ENCODE assay signal across 8 cellular contexts in genomic region chr4:80184053-80184790, GRCh38. TPM values are rescaled to one million over a fixed set of nuclear protein-coding genes. Genes with fewer than 3 reads are reported as not detected.
DNase-seq lines count a peak whose midpoint lies in the region; ATAC-seq and TF ChIP-seq lines count a peak whose summit lies in the region.

No MANE protein-coding gene starts in this region.

- H3K4me3 ChIP-seq in HUES64 (ENCODE audit: low read length) = peak overlapping the region; percentile 71
- peak overlapping the region; percentile 63 for H3K4me3 ChIP-seq in prostate gland

- H3K27ac ChIP-seq in HUES64 (ENCODE audit: low read depth, low read length) = no peak overlapping the region
- peak overlapping the region; percentile 80 to 86 for H3K27ac ChIP-seq in prostate gland

- H3K27me3 ChIP-seq in HUES64 (ENCODE audit: insufficient read depth, low read length) (peaks cover 96% of the 10 kb centered on the region), prostate gland (replicated peaks; ENCODE audit: insufficient read depth) (no peaks in the 10 kb centered on the region)

- under 1% methylated on average over 43 of the region's 45 CpGs for WGBS in HUES64
- WGBS in prostate gland = under 1% methylated on average over 45 of the region's 45 CpGs

- peak; percentile 83 to 95 (median 94) for TF ChIP-seq CTCF in prostate gland (IDR thresholded peaks at IDR 0.05)

- TF ChIP-seq POLR2A in prostate gland (IDR thresholded peaks at IDR 0.05) = no peak

- peaks cover 6% of the 10 kb centered on the region; the same call in 1 of the 2 replicates for H3K4me1 ChIP-seq in HUES64 (ENCODE audit: insufficient read depth, low read length)
- no peaks in the 10 kb centered on the region for H3K4me1 ChIP-seq in prostate gland (replicated peaks)

- H3K4me3 Mint-ChIP-seq in activated naive CD8-positive, alpha-beta T cell treated with anti-CD3 and anti-CD28 coated beads for 36 hours = peak overlapping the region; percentile 98

- DNase-seq in DMS153 treated with DMSO at 0.1 percent for 48 hours (lab: John Stamatoyannopoulos, UW; ENCODE audit: unreplicated experiment) = peak; percentile 57
- DNase-seq in SK-N-DZ (ENCODE audit: low spot score) = peak; percentile 87
- peak; percentile 95 for DNase-seq in activated naive CD8-positive, alpha-beta T cell treated with anti-CD3 and anti-CD28 coated beads for 36 hours
- peak; percentile 90 for DNase-seq in left cardiac atrium
- DNase-seq in prostate gland (ENCODE audit: low spot score) = peak; percentile 87
- peak; percentile 91 for DNase-seq in ureter (ENCODE audit: low spot score)

- H3K27ac Mint-ChIP-seq in activated naive CD8-positive, alpha-beta T cell treated with anti-CD3 and anti-CD28 coated beads for 36 hours = peak overlapping the region; percentile 95

- H3K9me3 ChIP-seq in HUES64 (ENCODE audit: insufficient read depth, low read depth, low read length) (no peaks in the 10 kb centered on the region), prostate gland (no peaks in the 10 kb centered on the region)

- peaks cover 12% of the 10 kb centered on the region for H3K36me3 Mint-ChIP-seq in activated naive CD8-positive, alpha-beta T cell treated with anti-CD3 and anti-CD28 coated beads for 36 hours

- H3K9me3 Mint-ChIP-seq in activated naive CD8-positive, alpha-beta T cell treated with anti-CD3 and anti-CD28 coated beads for 36 hours = peaks cover 12% of the 10 kb centered on the region

- H3K4me1 Mint-ChIP-seq in activated naive CD8-positive, alpha-beta T cell treated with anti-CD3 and anti-CD28 coated beads for 36 hours = peaks cover 50% of the 10 kb centered on the region

- ATAC-seq in GM21526 (IDR thresholded peaks at IDR 0.05; ENCODE audit: low FRiP score, unreplicated experiment) = peak; percentile 92
- ATAC-seq in left cardiac atrium = peak; percentile 97

- intact Hi-C loops in left cardiac atrium (cut with DNase I) (loop anchor here (10.0 kb wide), 1 partner anchor 109 kb away; the partner anchor contains the start of gene ANTXR2 (in 2 of the 2)), prostate gland (cut with DNase I) (loop anchor here (5.0 to 10.0 kb wide), 5 partner anchors 112 to 1229 kb away; partner anchors contain the start of gene ANTXR2)

- no peak overlapping the region for H3K9ac ChIP-seq in HUES64 (ENCODE audit: low read depth, low read length)

- peaks cover 28% of the 10 kb centered on the region for H3K27me3 Mint-ChIP-seq in activated naive CD8-positive, alpha-beta T cell treated with anti-CD3 and anti-CD28 coated beads for 36 hours

- no peaks in the 10 kb centered on the region for H3K36me3 ChIP-seq in HUES64 (ENCODE audit: insufficient read depth, low read length)
- H3K36me3 ChIP-seq in prostate gland = no peaks in the 10 kb centered on the region

RNA-seq across cellular contexts. Expression of gene PRDM8, which starts 13.1 kb away (rescaled TPM):
- polyA plus RNA-seq in HUES64 (2013, experiment 1 of 2) = 0.35 TPM
- 0.06 TPM for polyA plus RNA-seq in HUES64 (2013, experiment 2 of 2)
- polyA plus RNA-seq in SK-N-DZ (2014; cell fraction: cytosol; rRNA removed) = 11.3 and 14.5 TPM in 2 replicates
- polyA plus RNA-seq in SK-N-DZ (2014; cell fraction: nucleus; rRNA removed) = 31.3 and 32.8 TPM in 2 replicates
- 1 to 10 TPM; 1.3 to 2.3 TPM for total RNA-seq in activated naive CD8-positive, alpha-beta T cell treated with anti-CD3 and anti-CD28 coated beads for 36 hours
- 1 to 10 TPM; 1.5 to 2.0 TPM for total RNA-seq in left cardiac atrium
- total RNA-seq in prostate gland = 10 to 100 TPM; 26.6 to 58.0 TPM
- total RNA-seq in ureter = 8.3 TPM
